In genomic region chr1:207088731-207089626, GRCh38 we compare ENCODE assay signal across 11 cellular contexts. TPM values are rescaled to one million over a fixed set of nuclear protein-coding genes. Genes with fewer than 3 reads are reported as not detected.
DNase-seq lines count a peak whose midpoint lies in the region; FAIRE-seq and TF ChIP-seq lines count a peak whose summit lies in the region.
"Had no signal": no experiment of that assay in that cellular context is flagged by ENCODE, and none has a peak within 500 bp of the region (broad histone marks: within the 10 kb centered on the region; RNA-seq: fewer than 3 reads in every experiment).

Gene C4BPB, plus strand, starts transcription at chr1:207088860. Its CDS starts 672 bp downstream, at chr1:207089532.

- H3K9ac ChIP-seq in MM.1S (ENCODE audit: low read length) (no peak within 1 kb of the TSS), trophoblast cell (ENCODE audit: low read length) (no peak within 1 kb of the TSS)

- DNase-seq in NCI-H510A treated with DMSO at 0.1 percent for 48 hours (lab: John Stamatoyannopoulos, UW): peak; percentile 4
- DNase-seq in NCI-H510A (lab: John Stamatoyannopoulos, UW): no peak
- peak; percentile 40 for DNase-seq in MM.1S
- peak; percentile 42 for DNase-seq in bronchial epithelial cell (ENCODE audit: low read depth)
- DNase-seq in trophoblast cell: peak in 1 of 2 donors; percentile 26
- no peak for DNase-seq in vagina (ENCODE audit: extremely low spot score in 2 of 2)
- DNase-seq in HuH-7 (ENCODE audit: low spot score): no peak
- DNase-seq in NCI-H1092 (lab: John Stamatoyannopoulos, UW): no peak
- DNase-seq: NCI-H524 had no signal

- intact Hi-C loops in vagina (cut with DNase I): loop anchor here (10.0 kb wide), 1 partner anchor 306 kb away; no protein-coding TSS in a partner anchor

- no peak within 1 kb of the TSS for H4K8ac ChIP-seq in trophoblast cell (ENCODE audit: low read depth, low read length)

- H3K4ac ChIP-seq in trophoblast cell (ENCODE audit: low read depth, low read length): no peak within 1 kb of the TSS

- peak within 1 kb of the TSS; percentile 31 for H2BK5ac ChIP-seq in trophoblast cell (ENCODE audit: low read depth, low read length, poor library complexity)

- H2AK5ac ChIP-seq in trophoblast cell (ENCODE audit: low read length): no peak within 1 kb of the TSS

- no peak within 1 kb of the TSS for H3K23ac ChIP-seq in trophoblast cell (ENCODE audit: low read length)

- FAIRE-seq in bronchial epithelial cell (lab: Jason Lieb, UNC): no peak

- H3K4me3 ChIP-seq in MM.1S (ENCODE audit: low read length) (peak within 1 kb of the TSS; percentile 4; the same call in 1 of the 2 replicates), bronchial epithelial cell (ENCODE audit: low read depth, low read length) (no peak within 1 kb of the TSS), trophoblast cell (ENCODE audit: low read depth, low read length) (no peak within 1 kb of the TSS), vagina (no peak within 1 kb of the TSS)
- H3K4me3 ChIP-seq: esophagus muscularis mucosa had no signal

- no peaks in the 10 kb centered on the region for H3K36me3 ChIP-seq in MM.1S (replicated peaks; ENCODE audit: insufficient read depth, low read length)
- H3K36me3 ChIP-seq in bronchial epithelial cell (ENCODE audit: control insufficient read depth, insufficient read depth, low read length): no peaks in the 10 kb centered on the region
- no peaks in the 10 kb centered on the region for H3K36me3 ChIP-seq in trophoblast cell (ENCODE audit: control insufficient read depth in 1 of 2, insufficient read depth in 2 of 2, low read length in 2 of 2)
- no peaks in the 10 kb centered on the region for H3K36me3 ChIP-seq in vagina
- H3K36me3 ChIP-seq: esophagus muscularis mucosa had no signal

- H3K9me3 ChIP-seq in MM.1S (replicated peaks; ENCODE audit: insufficient read depth, low read length): no peaks in the 10 kb centered on the region
- H3K9me3 ChIP-seq in trophoblast cell (ENCODE audit: insufficient read depth, low read depth, low read length): no peaks in the 10 kb centered on the region
- H3K9me3 ChIP-seq in vagina: no peaks in the 10 kb centered on the region
- H3K9me3 ChIP-seq: esophagus muscularis mucosa had no signal

- H3K4me2 ChIP-seq in MM.1S (ENCODE audit: low read depth, low read length) (0 out of 2 replicates have a peak within 1 kb of the TSS, but pooled peaks have one; percentile 9), trophoblast cell (ENCODE audit: low read length) (no peak within 1 kb of the TSS)

- H4K91ac ChIP-seq in trophoblast cell (ENCODE audit: low read depth, low read length): peak within 1 kb of the TSS; percentile 39

- WGBS in trophoblast cell (ENCODE audit: extremely low coverage, insufficient coverage, insufficient read length): no CpG with 5 or more reads among the region's 9 CpGs

- peak within 1 kb of the TSS; percentile 7 for H3K14ac ChIP-seq in trophoblast cell (ENCODE audit: low read length)

- H4K20me1 ChIP-seq in MM.1S (ENCODE audit: insufficient read depth, low read length): no peaks in the 10 kb centered on the region

- H2AFZ ChIP-seq in MM.1S (ENCODE audit: low read length) (peak within 1 kb of the TSS; percentile 13), trophoblast cell (ENCODE audit: insufficient read depth, low read length, poor library complexity) (peak within 1 kb of the TSS; percentile 45)

- H3K27ac ChIP-seq in MM.1S (ENCODE audit: low read length): 0 out of 2 replicates have a peak within 1 kb of the TSS, but pooled peaks have one; percentile 3
- H3K27ac ChIP-seq in trophoblast cell (ENCODE audit: low read depth, low read length): peak within 1 kb of the TSS; percentile 20
- no peak within 1 kb of the TSS for H3K27ac ChIP-seq in vagina
- H3K27ac ChIP-seq: esophagus muscularis mucosa had no signal

- peaks cover 3% of the 10 kb centered on the region for H3K79me1 ChIP-seq in trophoblast cell (ENCODE audit: low read length)

- H4K12ac ChIP-seq in trophoblast cell (ENCODE audit: low read depth, low read length): no peak within 1 kb of the TSS

- no peaks in the 10 kb centered on the region for H3F3A ChIP-seq in MM.1S (ENCODE audit: insufficient read depth, low read length)

- H3K9me2 ChIP-seq in MM.1S (replicated peaks; ENCODE audit: insufficient read depth, low read length): no peaks in the 10 kb centered on the region

- peaks cover 12% of the 10 kb centered on the region for H3K4me1 ChIP-seq in MM.1S (ENCODE audit: low read length)
- H3K4me1 ChIP-seq in trophoblast cell (ENCODE audit: control insufficient read depth in 1 of 2, insufficient read depth in 2 of 2, low read length in 2 of 2): peaks cover 11 to 12% of the 10 kb centered on the region in 2 experiments
- H3K4me1 ChIP-seq in vagina: peaks cover 5% of the 10 kb centered on the region

- H3K79me2 ChIP-seq in MM.1S (ENCODE audit: low read length) (no peaks in the 10 kb centered on the region), trophoblast cell (ENCODE audit: control insufficient read depth, insufficient read depth, low read length, poor library complexity) (no peaks in the 10 kb centered on the region)

- no peak for TF ChIP-seq CTCF in MM.1S (IDR thresholded peaks at IDR 0.05; ENCODE audit: low read length)
- no peak for TF ChIP-seq CTCF in bronchial epithelial cell (IDR thresholded peaks at IDR 0.05; ENCODE audit: insufficient read depth, low read length, severe bottlenecking)
- TF ChIP-seq CTCF in vagina (IDR thresholded peaks at IDR 0.05): no peak

- H3K18ac ChIP-seq in trophoblast cell (ENCODE audit: low read length): no peak within 1 kb of the TSS

- H2BK12ac ChIP-seq in trophoblast cell (ENCODE audit: low read length): peak within 1 kb of the TSS; percentile 86

- H2BK120ac ChIP-seq in trophoblast cell (ENCODE audit: insufficient read depth, low read length, poor library complexity): peak within 1 kb of the TSS; percentile 80

- no peak for TF ChIP-seq POLR2A in vagina (IDR thresholded peaks at IDR 0.05)

- H3K27me3 ChIP-seq in MM.1S (replicated peaks; ENCODE audit: insufficient read depth, low read length) (no peaks in the 10 kb centered on the region), bronchial epithelial cell (ENCODE audit: control insufficient read depth, insufficient read depth, low read length) (no peaks in the 10 kb centered on the region), trophoblast cell (ENCODE audit: insufficient read depth, low read length) (no peaks in the 10 kb centered on the region), vagina (no peaks in the 10 kb centered on the region)
- H3K27me3 ChIP-seq: esophagus muscularis mucosa had no signal

RNA-seq across cellular contexts. Expression of gene C4BPB, which starts in this region (rescaled TPM):
- total RNA-seq in bronchial epithelial cell: not detected in 2 replicates
- 0.37 and 0.42 TPM in 2 replicates for polyA plus RNA-seq in trophoblast cell (2013)
- total RNA-seq in vagina: not detected
- total RNA-seq: A673 had no signal

Comparison
In these comparisons a context has a peak if more than half of its experiments do, and no peak if none do; other contexts are left out.
1. DNase-seq: peak in NCI-H510A treated with DMSO at 0.1 percent for 48 hours (single experiment) and MM.1S (single experiment); none in NCI-H510A (single experiment), vagina (0 of 2), HuH-7 (single experiment) and NCI-H1092 (single experiment).
2. Peak in DNase-seq in bronchial epithelial cell; RNA of the gene not detected or under 1 TPM.